Comparison of ENCODE assay signal across 9 cellular contexts in the genomic region with DNA sequence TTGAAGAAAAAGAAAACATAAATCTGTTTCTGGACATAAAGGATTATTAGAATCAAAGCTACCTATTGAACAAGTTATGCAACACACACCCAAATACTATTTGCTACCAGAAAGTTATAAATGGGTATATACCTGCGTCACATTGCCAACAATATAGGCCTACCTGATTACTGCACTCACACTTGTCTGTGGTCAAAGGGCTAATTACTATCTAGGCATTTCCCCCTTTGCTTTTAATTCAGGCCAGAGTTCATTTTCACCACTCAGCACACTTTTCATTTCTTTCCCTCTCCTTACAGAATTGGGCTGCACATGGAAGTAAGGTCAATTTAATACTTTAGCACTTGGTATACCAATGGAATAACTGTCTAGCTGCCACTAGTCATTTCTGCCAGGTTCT. TPM values are rescaled to one million over a fixed set of nuclear protein-coding genes. Genes with fewer than 3 reads are reported as not detected.
DNase-seq lines count a peak whose midpoint lies in the region; ATAC-seq and TF ChIP-seq lines count a peak whose summit lies in the region.
"Had no signal": no experiment of that assay in that cellular context is flagged by ENCODE, and none has a peak within 500 bp of the region (broad histone marks: within the 10 kb centered on the region; RNA-seq: fewer than 3 reads in every experiment).

No MANE protein-coding gene starts in this region.

- no peak for DNase-seq in activated CD8-positive, alpha-beta T cell treated with anti-CD3 and anti-CD28 coated beads for 36 hours
- no peak for DNase-seq in right cardiac atrium
- DNase-seq in spleen = no peak
- DNase-seq in COLO829 (ENCODE audit: low spot score) = no peak
- no peak for DNase-seq in stimulated activated CD4-positive, alpha-beta T cell treated with anti-CD3 and anti-CD28 coated beads, Interleukin-2, amount 100 ng/mL, for 48 hours
- DNase-seq in ecto neural progenitor cell (ENCODE audit: low spot score) = no peak
- DNase-seq: NCI-H82 had no signal

- ATAC-seq in activated CD8-positive, alpha-beta T cell treated with anti-CD3 and anti-CD28 coated beads for 36 hours = no peak
- no peak for ATAC-seq in right cardiac atrium
- ATAC-seq in HG03565 (IDR thresholded peaks at IDR 0.05; ENCODE audit: unreplicated experiment) = no peak

- H3K36me3 Mint-ChIP-seq in activated CD8-positive, alpha-beta T cell treated with anti-CD3 and anti-CD28 coated beads for 36 hours (ENCODE audit: low read depth) = peaks cover 6% of the 10 kb centered on the region

- CTCF ChIA-PET in HEK293 (lab: Yijun Ruan, JAX) = interaction anchor here (0.7 kb wide), 1 partner anchor 164 kb away, joined by 3 read pairs; no protein-coding TSS in a partner anchor
- CTCF ChIA-PET in activated CD8-positive, alpha-beta T cell treated with anti-CD3 and anti-CD28 coated beads for 36 hours (lab: Charles Lee) = interaction anchor here (0.9 kb wide), 1 partner anchor 9 kb away, joined by 3 read pairs; no protein-coding TSS in a partner anchor

- H3K36me3 ChIP-seq in HEK293 (ENCODE audit: control insufficient read depth in 2 of 2, insufficient read depth in 1 of 2, low read length in 2 of 2) (peaks cover 0 to 6% of the 10 kb centered on the region in 2 experiments; a peak in 1 of 3 replicates), spleen (no peaks in the 10 kb centered on the region)

- H3K27ac ChIP-seq in HEK293 (ENCODE audit: extremely low read depth, low read depth, low read length) (no peak overlapping the region), right cardiac atrium (ENCODE audit: low read length) (no peak overlapping the region), spleen (peak overlapping the region in 7 of 8 donors; percentile 98 to 100 (median 99))

- intact Hi-C loops in activated CD8-positive, alpha-beta T cell treated with anti-CD3 and anti-CD28 coated beads for 36 hours (cut with micrococcal nuclease) = loop anchor here (5.0 kb wide), 2 partner anchors 83 to 367 kb away; partner anchors contain the start of genes DMAC2L and L2HGDH
- intact Hi-C loops in right cardiac atrium (cut with DNase I) = no loop called here
- intact Hi-C loops in spleen (cut with DNase I; ENCODE audit: low total_unique reads) = no loop called here

- H3K27me3 ChIP-seq in right cardiac atrium (ENCODE audit: control insufficient read depth, insufficient read depth) = no peaks in the 10 kb centered on the region
- no peaks in the 10 kb centered on the region for H3K27me3 ChIP-seq in spleen (replicated peaks in 1 of 7)

- peak overlapping the region; percentile 84 for H3K4me3 Mint-ChIP-seq in activated CD8-positive, alpha-beta T cell treated with anti-CD3 and anti-CD28 coated beads for 36 hours

- H3K27ac Mint-ChIP-seq in activated CD8-positive, alpha-beta T cell treated with anti-CD3 and anti-CD28 coated beads for 36 hours = no peak overlapping the region

- peaks cover 46% of the 10 kb centered on the region for H3K4me1 Mint-ChIP-seq in activated CD8-positive, alpha-beta T cell treated with anti-CD3 and anti-CD28 coated beads for 36 hours (ENCODE audit: low read depth)

- peaks cover 2% of the 10 kb centered on the region for H3K9me3 Mint-ChIP-seq in activated CD8-positive, alpha-beta T cell treated with anti-CD3 and anti-CD28 coated beads for 36 hours

- POLR2A ChIA-PET in HEK293 (lab: Yijun Ruan, JAX) = no interaction called here
- POLR2A ChIA-PET in activated CD8-positive, alpha-beta T cell treated with anti-CD3 and anti-CD28 coated beads for 36 hours (lab: Charles Lee) = interaction anchor here (0.7 kb wide), 1 partner anchor 519 kb away, joined by 3 read pairs; no protein-coding TSS in a partner anchor

- H3K4me1 ChIP-seq in HEK293 (ENCODE audit: control insufficient read depth, insufficient read depth, low read length) (peaks cover 24% of the 10 kb centered on the region), right cardiac atrium (ENCODE audit: control insufficient read depth, insufficient read depth, low read length) (peaks cover 2% of the 10 kb centered on the region), spleen (peaks cover 4 to 76% (median 58%) of the 10 kb centered on the region in 6 donors)

- H3K27me3 Mint-ChIP-seq in activated CD8-positive, alpha-beta T cell treated with anti-CD3 and anti-CD28 coated beads for 36 hours = no peaks in the 10 kb centered on the region

- TF ChIP-seq CTCF in HEK293 (tag by site-specific recombination; IDR thresholded peaks at IDR 0.05) (no peak), spleen (IDR thresholded peaks at IDR 0.05 in 8 of 11, conservative IDR thresholded peaks at IDR 0.05 in 3 of 11) (no peak)
- TF ChIP-seq CTCF in activated CD8-positive, alpha-beta T cell treated with anti-CD3 and anti-CD28 coated beads for 36 hours (IDR thresholded peaks at IDR 0.05) = no peak

- no peak for TF ChIP-seq POLR2A in spleen (IDR thresholded peaks at IDR 0.05)

- H3K9me3 ChIP-seq in HEK293 (ENCODE audit: control insufficient read depth, insufficient read depth, low read depth, low read length) (no peaks in the 10 kb centered on the region), right cardiac atrium (ENCODE audit: control insufficient read depth, low read length) (no peaks in the 10 kb centered on the region), spleen (no peaks in the 10 kb centered on the region)

- 69% methylated on average over 1 of the region's 1 CpG for WGBS in right cardiac atrium
- 61 to 89% (median 74%) methylated on average over 1 of the region's 1 CpG for WGBS in spleen, 5 donors

- H3K4me3 ChIP-seq in HEK293 (ENCODE audit: low read depth, low read length) = peak overlapping the region; percentile 91
- H3K4me3 ChIP-seq in right cardiac atrium (ENCODE audit: low read length) = peak overlapping the region; percentile 91
- H3K4me3 ChIP-seq in spleen = peak overlapping the region; percentile 67 to 74 (median 68)

TF ChIP-seq in HEK293, 187 proteins besides CTCF, POLR2A, EP300 and RAD21:
- TF ChIP-seq ZBTB26 (tag by site-specific recombination; optimal IDR thresholded peaks at IDR 0.05) = no peak
- no peak for TF ChIP-seq ZNF514 (tag by site-specific recombination; IDR thresholded peaks at IDR 0.05)
- no peak for TF ChIP-seq SETDB1 (IDR thresholded peaks at IDR 0.05; ENCODE audit: insufficient read length, low read length)
- TF ChIP-seq ZEB2 (tag by site-specific recombination; IDR thresholded peaks at IDR 0.05) = no peak
- TF ChIP-seq ZNF394 (tag by site-specific recombination; IDR thresholded peaks at IDR 0.05; ENCODE audit: borderline replicate concordance) = no peak
- TF ChIP-seq ZNF704 (tag by site-specific recombination; IDR thresholded peaks at IDR 0.05) = no peak
- TF ChIP-seq BCL11B (tag by site-specific recombination; IDR thresholded peaks at IDR 0.05; ENCODE audit: low read depth) = no peak
- TF ChIP-seq, protein P1, sequence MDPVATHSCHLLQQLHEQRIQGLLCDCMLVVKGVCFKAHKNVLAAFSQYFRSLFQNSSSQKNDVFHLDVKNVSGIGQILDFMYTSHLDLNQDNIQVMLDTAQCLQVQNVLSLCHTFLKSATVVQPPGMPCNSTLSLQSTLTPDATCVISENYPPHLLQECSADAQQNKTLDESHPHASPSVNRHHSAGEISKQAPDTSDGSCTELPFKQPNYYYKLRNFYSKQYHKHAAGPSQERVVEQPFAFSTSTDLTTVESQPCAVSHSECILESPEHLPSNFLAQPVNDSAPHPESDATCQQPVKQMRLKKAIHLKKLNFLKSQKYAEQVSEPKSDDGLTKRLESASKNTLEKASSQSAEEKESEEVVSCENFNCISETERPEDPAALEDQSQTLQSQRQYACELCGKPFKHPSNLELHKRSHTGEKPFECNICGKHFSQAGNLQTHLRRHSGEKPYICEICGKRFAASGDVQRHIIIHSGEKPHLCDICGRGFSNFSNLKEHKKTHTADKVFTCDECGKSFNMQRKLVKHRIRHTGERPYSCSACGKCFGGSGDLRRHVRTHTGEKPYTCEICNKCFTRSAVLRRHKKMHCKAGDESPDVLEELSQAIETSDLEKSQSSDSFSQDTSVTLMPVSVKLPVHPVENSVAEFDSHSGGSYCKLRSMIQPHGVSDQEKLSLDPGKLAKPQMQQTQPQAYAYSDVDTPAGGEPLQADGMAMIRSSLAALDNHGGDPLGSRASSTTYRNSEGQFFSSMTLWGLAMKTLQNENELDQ (tag by site-specific recombination; IDR thresholded peaks at IDR 0.05; ENCODE audit: low read depth) = no peak
- TF ChIP-seq HOXA7 (CRISPR knock-in tag; IDR thresholded peaks at IDR 0.05; ENCODE audit: borderline replicate concordance) = no peak
- TF ChIP-seq ZNF155 (tag by site-specific recombination; IDR thresholded peaks at IDR 0.05) = no peak
- TF ChIP-seq ZNF24 (tag by site-specific recombination; IDR thresholded peaks at IDR 0.05) = no peak
- no peak for TF ChIP-seq ZIC2 (tag by site-specific recombination; IDR thresholded peaks at IDR 0.05)
- no peak for TF ChIP-seq ZNF114 (tag by site-specific recombination; IDR thresholded peaks at IDR 0.05)
- TF ChIP-seq ZNF48 (tag by site-specific recombination; IDR thresholded peaks at IDR 0.05) = no peak

RNA-seq across cellular contexts. Expression of gene SOS2, which starts 1.7 kb away (rescaled TPM):
- 10 to 100 TPM; 14.7 to 16.4 TPM for total RNA-seq in activated CD8-positive, alpha-beta T cell treated with anti-CD3 and anti-CD28 coated beads for 36 hours
- total RNA-seq in right cardiac atrium (10 to 100 TPM; 28.3 to 33.7 (median 28.7) TPM), spleen (10 to 100 TPM; 40.1 to 68.8 (median 55.5) TPM)
- polyA plus RNA-seq in right cardiac atrium (13.0 TPM), spleen (1 to 10 TPM; 6.7 to 9.6 (median 7.0) TPM)

Comparison
In these comparisons a context has a peak if more than half of its experiments do, and no peak if none do; other contexts are left out.
1. H3K27ac ChIP-seq: peak in spleen (7 of 8); none in HEK293 (single experiment) and right cardiac atrium (single experiment).
2. Peak in every context shown above with its lines, with median percentiles within 50 percentile points of each other: H3K4me3 ChIP-seq.